In the genomic region with DNA sequence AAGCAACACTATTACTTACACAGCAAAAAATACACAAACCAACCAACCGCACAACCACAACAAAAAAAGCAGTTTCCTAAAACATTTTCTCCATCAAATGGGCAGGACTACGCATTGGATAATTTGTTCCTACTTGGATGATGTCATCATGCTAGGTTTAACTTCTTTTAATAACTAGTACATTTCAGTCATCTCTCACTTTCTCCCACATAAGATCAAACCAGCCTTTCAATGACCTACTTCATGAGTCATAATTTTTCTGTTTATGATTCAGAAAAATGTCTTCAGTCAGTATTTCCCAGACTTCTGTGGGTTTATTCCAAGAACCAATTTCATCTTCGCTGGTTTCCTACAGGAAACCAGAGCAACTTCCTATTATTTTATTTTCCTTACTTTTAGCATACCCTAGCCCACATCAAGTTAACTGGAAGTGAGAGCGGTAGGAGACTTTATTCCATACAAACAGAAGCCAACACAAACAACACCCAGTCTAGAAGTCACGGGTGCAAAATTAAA, we compare ENCODE assay signal across 9 cellular contexts.
DNase-seq lines count a peak whose midpoint lies in the region; ATAC-seq and TF ChIP-seq lines count a peak whose summit lies in the region.
"Had no signal": no experiment of that assay in that cellular context is flagged by ENCODE, and none has a peak within 500 bp of the region (broad histone marks: within the 10 kb centered on the region; RNA-seq: fewer than 3 reads in every experiment).

No MANE protein-coding gene starts in this region.

- H3K4me3 ChIP-seq in thoracic aorta (peak overlapping the region; percentile 57), A673 (ENCODE audit: low read depth, low read length, poor library complexity, severe bottlenecking) (no peak overlapping the region)

- no peaks in the 10 kb centered on the region for H3K27me3 ChIP-seq in thoracic aorta (replicated peaks; ENCODE audit: insufficient read depth)
- no peaks in the 10 kb centered on the region for H3K27me3 ChIP-seq in A673 (replicated peaks; ENCODE audit: insufficient read depth, low read depth, low read length, poor library complexity)

- H3K36me3 Mint-ChIP-seq in type B pancreatic cell, result peaks cover 3% of the 10 kb centered on the region

- no peak for TF ChIP-seq CTCF in thoracic aorta (IDR thresholded peaks at IDR 0.05)
- TF ChIP-seq CTCF in A673 (conservative IDR thresholded peaks at IDR 0.05; ENCODE audit: low read depth, low read length), result no peak
- TF ChIP-seq CTCF in type B pancreatic cell (conservative IDR thresholded peaks at IDR 0.05), result no peak

- POLR2A ChIA-PET in A673 (lab: Charles Lee; ENCODE audit: low non-redundant PET), result no interaction called here

- CTCF ChIA-PET in A673 (lab: Charles Lee), result no interaction called here

- H3K9me3 ChIP-seq in thoracic aorta, result no peaks in the 10 kb centered on the region
- H3K9me3 ChIP-seq in A673 (ENCODE audit: low read depth, low read length, poor library complexity, severe bottlenecking), result no peaks in the 10 kb centered on the region

- no TSS peak for BruUV-seq in A673 (replicated peaks; lab: Mats Ljungman, UMichigan)

- no peaks in the 10 kb centered on the region for H3K9me3 Mint-ChIP-seq in type B pancreatic cell

- peaks cover 21% of the 10 kb centered on the region for H3K4me1 Mint-ChIP-seq in type B pancreatic cell (ENCODE audit: unreplicated experiment)

- H3K27ac ChIP-seq in thoracic aorta (peak overlapping the region; percentile 71 to 77), A673 (ENCODE audit: low read depth, low read length, poor library complexity, severe bottlenecking) (no peak overlapping the region)

- peak; percentile 57 to 80 for ATAC-seq in left cardiac atrium
- ATAC-seq in left ventricle myocardium superior, result no peak
- peak; percentile 93 for ATAC-seq in thoracic aorta (ENCODE audit: insufficient number of reproducible peaks, low FRiP score, low read depth)

- no peak overlapping the region for H3K27ac Mint-ChIP-seq in type B pancreatic cell

- no peak overlapping the region for H3K4me3 Mint-ChIP-seq in type B pancreatic cell

- intact Hi-C loops in left cardiac atrium (cut with DNase I) (loop anchor here in 1 of 2 donors (5.0 kb wide), 1 partner anchor 76 kb away; no protein-coding TSS in a partner anchor), left ventricle myocardium superior (cut with micrococcal nuclease) (no loop called here), A673 (cut with micrococcal nuclease; ENCODE audit: unreplicated experiment) (loop anchor here (10.0 kb wide), 1 partner anchor 244 kb away; no protein-coding TSS in a partner anchor)

- no peaks in the 10 kb centered on the region for H3K36me3 ChIP-seq in thoracic aorta
- no peaks in the 10 kb centered on the region for H3K36me3 ChIP-seq in A673 (ENCODE audit: insufficient read depth, low read length, poor library complexity, severe bottlenecking)

- DNase-seq in left cardiac atrium (no peak), left ventricle myocardium superior (no peak), NCI-H69 (lab: John Stamatoyannopoulos, UW) (peak; percentile 21), fibroblast of gingiva (ENCODE audit: low read depth) (peak; percentile 71), thoracic aorta (ENCODE audit: low spot score) (no peak), A673 (ENCODE audit: low spot score) (no peak), type B pancreatic cell (ENCODE audit: extremely low spot score, unreplicated experiment) (no peak), NCI-H82 treated with DMSO at 0.1 percent for 48 hours (lab: John Stamatoyannopoulos, UW; ENCODE audit: unreplicated experiment) (no peak)
- DNase-seq: GDM1 had no signal

- H3K27me3 Mint-ChIP-seq in type B pancreatic cell, result no peaks in the 10 kb centered on the region

- H3K4me1 ChIP-seq in thoracic aorta (ENCODE audit: control insufficient read depth in 1 of 2, low read depth in 2 of 2), result peaks cover 15 to 27% of the 10 kb centered on the region in 2 donors
- H3K4me1 ChIP-seq in A673 (ENCODE audit: insufficient read depth, low read length, poor library complexity, severe bottlenecking), result peaks cover 14% of the 10 kb centered on the region

Comparison
In these comparisons a context has a peak if more than half of its experiments do, and no peak if none do; other contexts are left out.
1. DNase-seq: peak in NCI-H69 (single experiment) and fibroblast of gingiva (single experiment); none in left cardiac atrium (single experiment), left ventricle myocardium superior (single experiment), thoracic aorta (single experiment), A673 (single experiment), type B pancreatic cell (single experiment) and NCI-H82 treated with DMSO at 0.1 percent for 48 hours (single experiment).